32 cellular contexts compared by ENCODE assay signal in genomic region chr4:105887508-105887907, GRCh38. TPM values are rescaled to one million over a fixed set of nuclear protein-coding genes. Genes with fewer than 3 reads are reported as not detected.
"Had no signal": no experiment of that assay in that cellular context is flagged by ENCODE, and none has a peak within 500 bp of the region (broad histone marks: within the 10 kb centered on the region; RNA-seq: fewer than 3 reads in every experiment).

No MANE protein-coding gene starts in this region.

- H3K27me3 ChIP-seq: adrenal gland, body of pancreas, esophagus squamous epithelium had no signal

- H3K4me3 ChIP-seq: adrenal gland, body of pancreas, esophagus squamous epithelium had no signal

- DNase-seq: activated CD4-positive, alpha-beta memory T cell treated with anti-CD3 and anti-CD28 coated beads for 36 hours; activated CD4-positive, alpha-beta T cell treated with anti-CD3 and anti-CD28 coated beads for 36 hours; activated CD4-positive, alpha-beta T cell treated with anti-CD3 and anti-CD28 coated beads, Interleukin-2, amount 10 ng/mL, durations not matched to agents 24 days and 14 days; activated CD4-positive, CD25-positive, alpha-beta regulatory T cell; activated CD4-positive, CD25-positive, alpha-beta regulatory T cell treated with anti-CD3 and anti-CD28 coated beads, Interleukin-2, amount 50 U/mL, for 72 hours; activated CD8-positive, alpha-beta memory T cell treated with anti-CD3 and anti-CD28 coated beads, Interleukin-2, amount 10 ng/mL, durations not matched to agents 7 days and 5 days; activated CD8-positive, alpha-beta memory T cell treated with anti-CD3 and anti-CD28 coated beads, Interleukin-2, amount 50 U/mL, for 4 hours; activated CD8-positive, alpha-beta T cell treated with anti-CD3 and anti-CD28 coated beads, Interleukin-2, amount 10 ng/mL, durations not matched to agents 7 days and 5 days; activated effector memory CD4-positive, alpha-beta T cell treated with anti-CD3 and anti-CD28 coated beads, Interleukin-2, amount 50 U/mL, for 16 hours; activated naive CD4-positive, alpha-beta T cell treated with anti-CD3 and anti-CD28 coated beads for 36 hours; activated naive CD8-positive, alpha-beta T cell treated with anti-CD3 and anti-CD28 coated beads for 36 hours; activated naive CD8-positive, alpha-beta T cell treated with anti-CD3 and anti-CD28 coated beads, Interleukin-2, amount 50 U/mL, for 24 hours; activated T-cell treated with anti-CD3 and anti-CD28 coated beads, Interleukin-2, amount 50 U/mL, for 1 hour; activated T-cell treated with anti-CD3 and anti-CD28 coated beads, Interleukin-2, amount 50 U/mL, for 48 hours; adrenal gland; amygdala; aorta; body of pancreas; caudate nucleus; cortex of kidney; dermis blood vessel endothelial cell; effector CD4-positive, alpha-beta T cell; effector memory CD8-positive, alpha-beta T cell; erythroblast; esophagus squamous epithelium; foreskin melanocyte; head of caudate nucleus; T-helper 2 cell had no signal

- ATAC-seq: activated CD4-positive, alpha-beta T cell treated with anti-CD3 and anti-CD28 coated beads for 36 hours; activated CD8-positive, alpha-beta memory T cell treated with anti-CD3 and anti-CD28 coated beads, Interleukin-2, amount 10 ng/mL, durations not matched to agents 7 days and 5 days; activated CD8-positive, alpha-beta T cell treated with anti-CD3 and anti-CD28 coated beads, Interleukin-2, amount 10 ng/mL, durations not matched to agents 7 days and 5 days; activated naive CD8-positive, alpha-beta T cell treated with anti-CD3 and anti-CD28 coated beads, Interleukin-2, amount 50 U/mL, for 24 hours; body of pancreas; effector memory CD8-positive, alpha-beta T cell had no signal

- H3K27ac ChIP-seq: adrenal gland, body of pancreas, esophagus squamous epithelium had no signal

- H3K36me3 ChIP-seq: adrenal gland, esophagus squamous epithelium had no signal

- H3K9me3 ChIP-seq: adrenal gland, body of pancreas, esophagus squamous epithelium had no signal

- H3K4me1 ChIP-seq: adrenal gland, body of pancreas, esophagus squamous epithelium had no signal

RNA-seq across cellular contexts. Expression of gene NPNT, which starts 7.8 kb away (rescaled TPM):
- total RNA-seq: activated CD4-positive, alpha-beta memory T cell treated with anti-CD3 and anti-CD28 coated beads for 36 hours; activated CD4-positive, alpha-beta T cell treated with anti-CD3 and anti-CD28 coated beads for 36 hours; activated CD4-positive, alpha-beta T cell treated with anti-CD3 and anti-CD28 coated beads, Interleukin-2, amount 10 ng/mL, durations not matched to agents 24 days and 14 days; activated CD8-positive, alpha-beta memory T cell treated with anti-CD3 and anti-CD28 coated beads for 36 hours; activated CD8-positive, alpha-beta memory T cell treated with anti-CD3 and anti-CD28 coated beads, Interleukin-2, amount 10 ng/mL, durations not matched to agents 7 days and 5 days; activated CD8-positive, alpha-beta T cell treated with anti-CD3 and anti-CD28 coated beads, Interleukin-2, amount 10 ng/mL, durations not matched to agents 7 days and 5 days; activated naive CD4-positive, alpha-beta T cell treated with anti-CD3 and anti-CD28 coated beads for 36 hours; activated naive CD8-positive, alpha-beta T cell treated with anti-CD3 and anti-CD28 coated beads for 36 hours; activated T-helper 1 cell treated with anti-CD3 and anti-CD28 coated beads, Interleukin-12 subunit alpha, Interleukin-12 subunit beta, Interleukin-2, Interleukin-4 antibody, amounts not matched to agents 30 ng/mL and 10 ng/mL and 1 ng/mL, durations not matched to agents 14 hours and 24 hours and 36 hours; fibroblast of villous mesenchyme; T-helper 1 cell treated with Interleukin-12 subunit alpha and Interleukin-12 subunit beta and Interleukin-4 antibody, amounts not matched to agents 30 ng/mL and 1 ng/mL, for 36 hours had no signal
